Comparison of ENCODE assay signal across 9 cellular contexts in genomic region chr6:36024154-36024760, GRCh38. TPM values are rescaled to one million over a fixed set of nuclear protein-coding genes. Genes with fewer than 3 reads are reported as not detected.
DNase-seq lines count a peak whose midpoint lies in the region; ATAC-seq and TF ChIP-seq lines count a peak whose summit lies in the region.
"Had no signal": no experiment of that assay in that cellular context is flagged by ENCODE, and none has a peak within 500 bp of the region (broad histone marks: within the 10 kb centered on the region; RNA-seq: fewer than 3 reads in every experiment).

Gene SLC26A8 (minus strand): TSS chr6:36024641. CDS start chr6:36019707, 4,934 bp downstream.

- H3K36me3 ChIP-seq in HUES6 (ENCODE audit: control insufficient read depth, insufficient read depth, low read length) (no peaks in the 10 kb centered on the region), mammary epithelial cell (ENCODE audit: insufficient read depth, low read length) (no peaks in the 10 kb centered on the region)

- peak within 1 kb of the TSS; percentile 75 for H3K4me2 ChIP-seq in mammary epithelial cell (ENCODE audit: insufficient read depth, low read depth, low read length)

- dilution Hi-C loops in mammary epithelial cell (cut with HindIII; ENCODE audit: low sequenced_read_pairs): no loop called here

- no peak within 1 kb of the TSS for H3K27ac ChIP-seq in HUES6 (ENCODE audit: low read depth, low read length)
- H3K27ac ChIP-seq in mammary epithelial cell (ENCODE audit: insufficient read depth, low read depth, low read length): no peak within 1 kb of the TSS

- ATAC-seq in stimulated activated naive B cell treated with anti-CD40 and anti-IgM and Interleukin-4, amounts not matched to agents 10 μg/mL and 1 μg/mL and 100 μg/mL, for 72 hours (replicated peaks): no peak
- ATAC-seq in GM18858 (IDR thresholded peaks at IDR 0.05; ENCODE audit: unreplicated experiment) (no peak), HG03045 (IDR thresholded peaks at IDR 0.05; ENCODE audit: unreplicated experiment) (no peak)

- H4K20me1 ChIP-seq in mammary epithelial cell (ENCODE audit: insufficient read depth, low read length): no peaks in the 10 kb centered on the region

- POLR2A ChIA-PET in HEK293T (lab: Yijun Ruan, JAX): no interaction called here

- H3K9ac ChIP-seq in HUES6 (ENCODE audit: low read length): peak within 1 kb of the TSS; percentile 54
- H3K9ac ChIP-seq in mammary epithelial cell (ENCODE audit: insufficient read depth, low read length): no peak within 1 kb of the TSS

- H2AFZ ChIP-seq in mammary epithelial cell (ENCODE audit: low read depth, low read length): peak within 1 kb of the TSS; percentile 84

- H3K9me3 Mint-ChIP-seq in stimulated activated naive B cell treated with anti-CD40 and anti-IgM and Interleukin-4, amounts not matched to agents 10 μg/mL and 1 μg/mL and 100 μg/mL, for 72 hours: no peaks in the 10 kb centered on the region

- H3K4me1 Mint-ChIP-seq in stimulated activated naive B cell treated with anti-CD40 and anti-IgM and Interleukin-4, amounts not matched to agents 10 μg/mL and 1 μg/mL and 100 μg/mL, for 72 hours: peaks cover 7 to 12% of the 10 kb centered on the region in 2 donors

- TF ChIP-seq CTCF in mammary epithelial cell (conservative IDR thresholded peaks at IDR 0.05 in 1 of 2, IDR thresholded peaks at IDR 0.05 in 1 of 2; ENCODE audit: extremely low read depth in 1 of 2, insufficient read depth in 1 of 2, low read depth in 1 of 2, low read length in 2 of 2): no peak

- H3K36me3 Mint-ChIP-seq in stimulated activated naive B cell treated with anti-CD40 and anti-IgM and Interleukin-4, amounts not matched to agents 10 μg/mL and 1 μg/mL and 100 μg/mL, for 72 hours: peaks cover 0 to 2% of the 10 kb centered on the region in 2 donors

- H3K27ac Mint-ChIP-seq in stimulated activated naive B cell treated with anti-CD40 and anti-IgM and Interleukin-4, amounts not matched to agents 10 μg/mL and 1 μg/mL and 100 μg/mL, for 72 hours: no peak within 1 kb of the TSS

- CTCF ChIA-PET in mammary epithelial cell (lab: Charles Lee; ENCODE audit: low non-redundant PET): no interaction called here
- CTCF ChIA-PET in HEK293T (lab: Yijun Ruan, JAX): interaction anchor here (0.5 kb wide), 1 partner anchor 160 kb away, joined by 4 read pairs; no protein-coding TSS in a partner anchor

- H3K79me2 ChIP-seq in mammary epithelial cell (ENCODE audit: insufficient read depth, low read length): peaks cover 17% of the 10 kb centered on the region

- H3K4me3 Mint-ChIP-seq in stimulated activated naive B cell treated with anti-CD40 and anti-IgM and Interleukin-4, amounts not matched to agents 10 μg/mL and 1 μg/mL and 100 μg/mL, for 72 hours: peak within 1 kb of the TSS; percentile 27 to 45

- no peak for DNase-seq in mammary epithelial cell
- peak; percentile 76 for DNase-seq in islet precursor cell
- no peak for DNase-seq in stimulated activated naive B cell treated with anti-CD40 and anti-IgM and Interleukin-4, amounts not matched to agents 10 μg/mL and 1 μg/mL and 100 μg/mL, for 72 hours
- no peak for DNase-seq in HEK293T (ENCODE audit: extremely low spot score)
- DNase-seq: activated T-cell treated with anti-CD3 and anti-CD28 coated beads, Interleukin-2, amount 50 U/mL, for 1 hour had no signal

- peaks cover 21% of the 10 kb centered on the region in 2 donors for H3K27me3 Mint-ChIP-seq in stimulated activated naive B cell treated with anti-CD40 and anti-IgM and Interleukin-4, amounts not matched to agents 10 μg/mL and 1 μg/mL and 100 μg/mL, for 72 hours

- BruUV-seq in mammary epithelial cell (replicated peaks; lab: Mats Ljungman, UMichigan): no TSS peak

- 30% methylated on average over 17 of the region's 40 CpGs for WGBS in mammary epithelial cell (ENCODE audit: low coverage, missing lambda C conversion rate)

- peak within 1 kb of the TSS; percentile 71 for H3K4me3 ChIP-seq in HUES6 (ENCODE audit: low read depth, low read length)
- H3K4me3 ChIP-seq in mammary epithelial cell (replicated peaks in 1 of 3; ENCODE audit: insufficient read depth in 1 of 3, low read depth in 2 of 3, low read length in 3 of 3): peak within 1 kb of the TSS in 1 of 3 experiments; percentile 22

- H3K4me1 ChIP-seq in HUES6 (ENCODE audit: control insufficient read depth, insufficient read depth, low read length) (peaks cover 28% of the 10 kb centered on the region), mammary epithelial cell (ENCODE audit: insufficient read depth, low read length) (peaks cover 5% of the 10 kb centered on the region)

- H3K27me3 ChIP-seq in HUES6 (ENCODE audit: control insufficient read depth, insufficient read depth, low read length) (peaks cover 9% of the 10 kb centered on the region; the same call in 1 of the 2 replicates), mammary epithelial cell (ENCODE audit: insufficient read depth, low read length) (no peaks in the 10 kb centered on the region)

- H3K9me3 ChIP-seq in HUES6 (ENCODE audit: control insufficient read depth, insufficient read depth, low read depth, low read length) (no peaks in the 10 kb centered on the region), mammary epithelial cell (replicated peaks; ENCODE audit: insufficient read depth, low read length) (no peaks in the 10 kb centered on the region)

- intact Hi-C loops in mammary epithelial cell (cut with micrococcal nuclease): no loop called here

- in situ Hi-C loops in mammary epithelial cell (cut with MboI; ENCODE audit: low sequenced_read_pairs in 2 of 2): loop anchor here in 1 of 2 donors (10.0 kb wide), 1 partner anchor 71 kb away; no protein-coding TSS in a partner anchor

TF ChIP-seq in HEK293T, 16 proteins besides CTCF, POLR2A, EP300 and RAD21:
- TF ChIP-seq FOXK2 (IDR thresholded peaks at IDR 0.05) (no peak), BHLHE40 (IDR thresholded peaks at IDR 0.05; ENCODE audit: borderline replicate concordance) (no peak), CTBP1 (IDR thresholded peaks at IDR 0.05; ENCODE audit: borderline replicate concordance) (no peak), ZNF384 (IDR thresholded peaks at IDR 0.05) (no peak), FOXM1 (IDR thresholded peaks at IDR 0.05; ENCODE audit: borderline replicate concordance) (no peak), NFRKB (IDR thresholded peaks at IDR 0.05) (no peak), ELF4 (IDR thresholded peaks at IDR 0.05) (no peak), PKNOX1 (IDR thresholded peaks at IDR 0.05) (no peak), HDGF (IDR thresholded peaks at IDR 0.05; ENCODE audit: borderline replicate concordance) (no peak), ARNT (IDR thresholded peaks at IDR 0.05) (no peak), L3MBTL2 (conservative IDR thresholded peaks at IDR 0.05) (no peak), SP1 (IDR thresholded peaks at IDR 0.05) (no peak), FOXA1 (IDR thresholded peaks at IDR 0.05) (no peak), SUZ12 (IDR thresholded peaks at IDR 0.05) (no peak), LEF1 (IDR thresholded peaks at IDR 0.05; ENCODE audit: borderline replicate concordance) (no peak), TARDBP (IDR thresholded peaks at IDR 0.05) (no peak)

RNA-seq across cellular contexts. Expression of gene SLC26A8, which starts in this region (rescaled TPM):
- total RNA-seq in mammary epithelial cell: under 1 TPM in 1 of 2 donors, not detected in 1; under 0.01 TPM
- 0.16 TPM for polyA plus RNA-seq in mammary epithelial cell
- not detected for polyA minus RNA-seq in mammary epithelial cell
- total RNA-seq: fibroblast of villous mesenchyme had no signal
